Comparison of ENCODE assay signal across 10 cellular contexts in the genomic region with DNA sequence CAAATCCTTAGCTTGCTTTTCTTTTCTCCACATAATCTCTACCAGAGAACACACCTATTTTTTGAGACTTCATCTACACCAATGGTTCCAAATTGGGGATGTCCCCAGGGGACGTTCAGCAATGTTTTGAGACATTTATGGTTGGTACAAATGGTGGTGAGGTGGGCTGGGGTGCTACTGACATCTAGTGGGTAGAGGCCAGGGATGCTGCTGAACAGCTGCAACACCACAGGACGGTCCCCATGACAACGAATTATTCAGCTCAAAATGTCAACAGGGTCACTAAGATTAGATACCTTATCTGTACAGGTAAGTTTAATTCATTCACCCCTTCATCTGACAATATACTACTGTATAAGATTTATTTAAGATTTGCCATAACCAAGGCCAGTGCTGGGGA. TPM values are rescaled to one million over a fixed set of nuclear protein-coding genes. Genes with fewer than 3 reads are reported as not detected.
A peak's percentile ranks its signal among the peaks of the same experiment; 100 is the strongest.
DNase-seq lines count a peak whose midpoint lies in the region; ATAC-seq, FAIRE-seq and TF ChIP-seq lines count a peak whose summit lies in the region.
"Had no signal": no experiment of that assay in that cellular context is flagged by ENCODE, and none has a peak within 500 bp of the region (broad histone marks: within the 10 kb centered on the region; RNA-seq: fewer than 3 reads in every experiment).

No MANE protein-coding gene starts in this region.

- no peaks in the 10 kb centered on the region for H3K79me2 ChIP-seq in Loucy (ENCODE audit: insufficient read depth, low read length)
- peaks cover 1% of the 10 kb centered on the region; the same call in 1 of the 3 replicates for H3K79me2 ChIP-seq in K562 (ENCODE audit: control insufficient read depth, insufficient read depth, low read length)

- TF ChIP-seq CTCF in GM12873 (IDR thresholded peaks at IDR 0.05; ENCODE audit: insufficient read depth, low read depth, low read length, missing control alignments): peak; percentile 35
- peak; percentile 72 for TF ChIP-seq CTCF in Loucy (conservative IDR thresholded peaks at IDR 0.05; ENCODE audit: low read length)
- TF ChIP-seq CTCF in K562 (IDR thresholded peaks at IDR 0.05 in 2 of 3, conservative IDR thresholded peaks at IDR 0.05 in 1 of 3; ENCODE audit: insufficient read depth in 2 of 3, low read depth in 1 of 3, low read length in 3 of 3): peak in 2 of 3 experiments; percentile 20 to 29; a peak in 3 of 6 replicates
- TF ChIP-seq CTCF in nephron progenitor cell (IDR thresholded peaks at IDR 0.05): peak; percentile 33

- no peak overlapping the region for H3K27ac ChIP-seq in K562 (ENCODE audit: extremely low read depth, low read depth, low read length)
- H3K27ac ChIP-seq: body of pancreas had no signal

- BruUV-seq in K562 (replicated peaks; lab: Mats Ljungman, UMichigan): no TSS peak

- H3K27ac Mint-ChIP-seq in nephron progenitor cell: no peak overlapping the region

- intact Hi-C loops in K562 (cut with micrococcal nuclease): no loop called here

- CTCF ChIA-PET in K562 (lab: Yijun Ruan, JAX; ENCODE audit: low intra/inter-chr PET ratio): no interaction called here

- no peaks in the 10 kb centered on the region for H3K27me3 Mint-ChIP-seq in nephron progenitor cell (ENCODE audit: low read depth, poor library complexity)

- H3K4me1 ChIP-seq in Loucy (ENCODE audit: insufficient read depth, low read length, poor library complexity, severe bottlenecking) (peaks cover 10% of the 10 kb centered on the region), K562 (replicated peaks in 1 of 2; ENCODE audit: control insufficient read depth in 2 of 2, insufficient read depth in 2 of 2, low read length in 2 of 2) (no peaks in the 10 kb centered on the region)
- H3K4me1 ChIP-seq: body of pancreas had no signal

- TF ChIP-seq EP300 in K562 (IDR thresholded peaks at IDR 0.05; ENCODE audit: low read length): no peak

- H3K36me3 Mint-ChIP-seq in nephron progenitor cell (ENCODE audit: low read depth): peaks cover 62% of the 10 kb centered on the region

- H3K9me3 ChIP-seq in Loucy (ENCODE audit: insufficient read depth, low read depth, low read length) (no peaks in the 10 kb centered on the region), K562 (replicated peaks; ENCODE audit: control insufficient read depth, insufficient read depth, low read depth, low read length) (peaks cover 7% of the 10 kb centered on the region; the same call in 1 of the 2 replicates)
- H3K9me3 ChIP-seq: body of pancreas had no signal

- H4K20me1 ChIP-seq in Loucy (ENCODE audit: insufficient read depth, low read length, poor library complexity, severe bottlenecking): no peaks in the 10 kb centered on the region
- H4K20me1 ChIP-seq in K562 (replicated peaks; ENCODE audit: control insufficient read depth, insufficient read depth, low read length): no peaks in the 10 kb centered on the region

- WGBS in K562 (ENCODE audit: insufficient coverage, low coverage, missing lambda C conversion rate): 62% methylated on average over 3 of the region's 3 CpGs

- no peak overlapping the region for H2AFZ ChIP-seq in Loucy (ENCODE audit: low read length)
- H2AFZ ChIP-seq in K562 (ENCODE audit: low read depth, low read length): no peak overlapping the region

- no peaks in the 10 kb centered on the region for H3K9me1 ChIP-seq in K562 (ENCODE audit: control insufficient read depth, insufficient read depth, low read length)

- no peak for TF ChIP-seq POLR2A in K562 (conservative IDR thresholded peaks at IDR 0.05)

- TF ChIP-seq RAD21 in K562 (CRISPR knock-in tag; conservative IDR thresholded peaks at IDR 0.05 in 1 of 2, IDR thresholded peaks at IDR 0.05 in 1 of 2): peak in 1 of 2 experiments; percentile 34; a peak in 2 of 4 replicates

- no peak for DNase-seq in K562 (ENCODE audit: extremely low read depth in 1 of 4, low spot score in 3 of 4)
- no peak for DNase-seq in nephron progenitor cell
- DNase-seq in T-helper 1 cell: no peak
- DNase-seq in activated CD4-positive, alpha-beta T cell treated with anti-CD3 and anti-CD28 coated beads, Interleukin-2, amount 50 U/mL, for 48 hours: no peak
- DNase-seq: body of pancreas; NK-92 treated with Interleukin-12 subunit alpha and Interleukin-12 subunit beta, amount 100 ng/mL, for 24 hours had no signal

- H3F3A ChIP-seq in Loucy (ENCODE audit: low read depth): no peaks in the 10 kb centered on the region

- H3K4me3 ChIP-seq in Loucy (ENCODE audit: low read length, poor library complexity, severe bottlenecking) (no peak overlapping the region), K562 (no peak overlapping the region)
- H3K4me3 ChIP-seq: body of pancreas had no signal

- H3K4me2 ChIP-seq in Loucy (ENCODE audit: low read depth, low read length, poor library complexity, severe bottlenecking): no peak overlapping the region
- H3K4me2 ChIP-seq in K562 (ENCODE audit: insufficient read depth, low read length): no peak overlapping the region

- in situ Hi-C loops in K562 (cut with MboI): no loop called here

- H3K9me2 ChIP-seq in Loucy (replicated peaks; ENCODE audit: low read depth, low read length): no peaks in the 10 kb centered on the region

- POLR2A ChIA-PET in K562 (lab: Yijun Ruan, JAX): interaction anchor here (0.6 kb wide), 1 partner anchor 134 kb away, joined by 3 read pairs; no protein-coding TSS in a partner anchor

- no peaks in the 10 kb centered on the region for H3K27me3 ChIP-seq in Loucy (ENCODE audit: insufficient read depth, low read length, poor library complexity, severe bottlenecking)
- no peaks in the 10 kb centered on the region for H3K27me3 ChIP-seq in K562 (ENCODE audit: control insufficient read depth in 2 of 2, insufficient read depth in 2 of 2, low read length in 2 of 2)
- H3K27me3 ChIP-seq: body of pancreas had no signal

- ATAC-seq in K562 (peak; percentile 63; the same call in 2 of the 3 replicates), HG03457 (IDR thresholded peaks at IDR 0.05; ENCODE audit: unreplicated experiment) (no peak), GM19397 (IDR thresholded peaks at IDR 0.05; ENCODE audit: unreplicated experiment) (no peak)
- ATAC-seq: body of pancreas had no signal

- H3K4me3 Mint-ChIP-seq in nephron progenitor cell: no peak overlapping the region

- H3K36me3 ChIP-seq in Loucy (ENCODE audit: insufficient read depth, low read length) (peaks cover 21% of the 10 kb centered on the region), K562 (ENCODE audit: control insufficient read depth, insufficient read depth, low read length) (peaks cover 71% of the 10 kb centered on the region)

- H3K4me1 Mint-ChIP-seq in nephron progenitor cell: peaks cover 13% of the 10 kb centered on the region

- H3K9me3 Mint-ChIP-seq in nephron progenitor cell: peaks cover 28% of the 10 kb centered on the region

- H3K9ac ChIP-seq in Loucy (ENCODE audit: low read depth, low read length, poor library complexity, severe bottlenecking): no peak overlapping the region
- no peak overlapping the region for H3K9ac ChIP-seq in K562 (ENCODE audit: insufficient read depth in 1 of 2, low read depth in 2 of 2, low read length in 2 of 2)

- FAIRE-seq in K562 (lab: Jason Lieb, UNC): no peak

TF ChIP-seq in K562, 482 proteins besides CTCF, POLR2A, EP300 and RAD21 (continues in another document):
- TF ChIP-seq RFX1 (IDR thresholded peaks at IDR 0.05) (peak; percentile 68), POLR2AphosphoS5 (IDR thresholded peaks at IDR 0.05; ENCODE audit: control insufficient read depth, insufficient read depth, low read depth, low read length) (no peak), RBM15 (IDR thresholded peaks at IDR 0.05; ENCODE audit: insufficient read depth, low read length) (no peak), NFATC3 (IDR thresholded peaks at IDR 0.05) (no peak)
- TF ChIP-seq, protein P1, sequence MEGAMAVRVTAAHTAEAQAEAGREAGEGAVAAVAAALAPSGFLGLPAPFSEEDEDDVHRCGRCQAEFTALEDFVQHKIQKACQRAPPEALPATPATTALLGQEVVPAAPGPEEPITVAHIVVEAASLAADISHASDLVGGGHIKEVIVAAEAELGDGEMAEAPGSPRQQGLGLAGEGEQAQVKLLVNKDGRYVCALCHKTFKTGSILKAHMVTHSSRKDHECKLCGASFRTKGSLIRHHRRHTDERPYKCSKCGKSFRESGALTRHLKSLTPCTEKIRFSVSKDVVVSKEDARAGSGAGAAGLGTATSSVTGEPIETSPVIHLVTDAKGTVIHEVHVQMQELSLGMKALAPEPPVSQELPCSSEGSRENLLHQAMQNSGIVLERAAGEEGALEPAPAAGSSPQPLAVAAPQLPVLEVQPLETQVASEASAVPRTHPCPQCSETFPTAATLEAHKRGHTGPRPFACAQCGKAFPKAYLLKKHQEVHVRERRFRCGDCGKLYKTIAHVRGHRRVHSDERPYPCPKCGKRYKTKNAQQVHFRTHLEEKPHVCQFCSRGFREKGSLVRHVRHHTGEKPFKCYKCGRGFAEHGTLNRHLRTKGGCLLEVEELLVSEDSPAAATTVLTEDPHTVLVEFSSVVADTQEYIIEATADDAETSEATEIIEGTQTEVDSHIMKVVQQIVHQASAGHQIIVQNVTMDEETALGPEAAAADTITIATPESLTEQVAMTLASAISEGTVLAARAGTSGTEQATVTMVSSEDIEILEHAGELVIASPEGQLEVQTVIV (CRISPR knock-in tag; IDR thresholded peaks at IDR 0.05; ENCODE audit: borderline replicate concordance): no peak

RNA-seq across cellular contexts. Expression of a gene that starts 14.4 kb away (rescaled TPM):
- 24.8 and 75.3 TPM in 2 replicates for total RNA-seq in K562 (2011; cell fraction: chromatin; rRNA removed; ENCODE audit: low replicate concordance)
- 10.5 and 13.6 TPM in 2 replicates for total RNA-seq in K562 (2011; cell fraction: nucleolus; rRNA removed)
- 30.3 and 52.1 TPM in 2 replicates for total RNA-seq in K562 (2011; cell fraction: nucleoplasm; rRNA removed)
- total RNA-seq in K562 (2014; rRNA removed): 10.4 TPM in 2 replicates
- 17.5 and 23.0 TPM in 2 replicates for total RNA-seq in K562 (2014; rRNA removed; fragmentation: Illumina TruSeq; extraction: Trizol)
- total RNA-seq in K562 (2015; rRNA removed; fragmentation: Illumina TruSeq; extraction: Trizol): 14.3 and 15.2 TPM in 2 replicates
- total RNA-seq in K562 (2021): 16.7 and 17.9 TPM in 2 replicates
- 15.2 and 21.2 TPM in 2 replicates for polyA plus RNA-seq in K562 (2011; rRNA removed)
- 3.3 and 6.4 TPM in 2 replicates for polyA plus RNA-seq in K562 (2011; cell fraction: cytosol; rRNA removed)
- 20.0 and 26.6 TPM in 2 replicates for polyA plus RNA-seq in K562 (2011; cell fraction: nucleus; rRNA removed)
- 4.9 and 9.5 TPM in 2 replicates for polyA plus RNA-seq in K562 (2012)
- 9.9 and 11.1 TPM in 2 replicates for polyA plus RNA-seq in K562 (2014; fragmentation: Illumina TruSeq; extraction: Trizol)
- polyA plus RNA-seq in K562 (2014; fragmentation: Nextera tagmentation; extraction: Ambion mirVana): 1 to 10 TPM; 2.3 to 2.7 TPM
- 11.7 and 14.8 TPM in 2 replicates for polyA plus RNA-seq in K562 (2014; rRNA removed)
- polyA minus RNA-seq in K562 (2011; rRNA and poly(A)+ RNA removed): 17.6 and 19.2 TPM in 2 replicates
- 5.6 and 7.3 TPM in 2 replicates for polyA minus RNA-seq in K562 (2011; cell fraction: cytosol; rRNA and poly(A)+ RNA removed)
- 14.4 and 22.0 TPM in 2 replicates for polyA minus RNA-seq in K562 (2011; cell fraction: nucleus; rRNA and poly(A)+ RNA removed)
